ENCODE assay signal across 19 cellular contexts in the genomic region with DNA sequence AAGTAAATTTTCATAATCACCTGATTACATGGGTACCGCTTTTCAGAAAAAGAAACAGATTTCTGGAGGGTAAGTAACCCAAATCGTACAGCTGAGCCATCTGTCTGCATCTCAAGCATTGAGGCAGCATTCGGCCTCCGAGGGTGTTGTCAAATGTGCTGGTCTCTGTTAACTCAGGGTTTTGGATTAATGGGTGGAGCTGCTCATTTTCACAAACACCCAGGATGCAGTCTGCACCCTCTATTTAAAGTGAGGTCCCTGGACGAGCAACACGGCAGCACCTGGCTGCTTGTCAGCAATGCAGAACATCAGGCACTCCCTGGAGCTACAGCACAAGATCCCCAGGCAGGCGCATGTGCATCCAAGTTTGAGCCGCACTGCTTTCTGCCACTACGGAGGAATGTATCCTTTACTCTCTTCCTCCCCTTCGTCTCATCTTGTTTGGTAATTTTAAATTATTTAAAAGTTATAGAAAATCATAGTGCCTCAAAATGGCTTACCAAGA. TPM values are rescaled to one million over a fixed set of nuclear protein-coding genes. Genes with fewer than 3 reads are reported as not detected.
DNase-seq lines count a peak whose midpoint lies in the region; ATAC-seq, FAIRE-seq and TF ChIP-seq lines count a peak whose summit lies in the region.
"Had no signal": no experiment of that assay in that cellular context is flagged by ENCODE, and none has a peak within 500 bp of the region (broad histone marks: within the 10 kb centered on the region; RNA-seq: fewer than 3 reads in every experiment).

No MANE protein-coding gene starts in this region.

- 77 to 91% methylated on average over 3 to 9 of the region's 10 CpGs for WGBS in endodermal cell (ENCODE audit: insufficient coverage in 1 of 2, insufficient read length in 1 of 2), 2 experiments
- WGBS in aorta, 2 donors, result 74 to 80% methylated on average over 10 of the region's 10 CpGs

- H3K4me3 ChIP-seq in endodermal cell (ENCODE audit: low read length) (no peak overlapping the region), left ventricle myocardium inferior (no peak overlapping the region), aorta (ENCODE audit: low read length in 2 of 2) (no peak overlapping the region)

- H3K27ac ChIP-seq in endodermal cell (ENCODE audit: low read depth, low read length) (no peak overlapping the region), left ventricle myocardium inferior (replicated peaks) (peak overlapping the region; percentile 47), aorta (ENCODE audit: low read depth in 1 of 2, low read length in 2 of 2) (peak overlapping the region; percentile 38 to 79)
- H3K27ac ChIP-seq: 22Rv1 had no signal

- H3K4me1 ChIP-seq in endodermal cell (ENCODE audit: control insufficient read depth, insufficient read depth, low read length) (no peaks in the 10 kb centered on the region), left ventricle myocardium inferior (peaks cover 58% of the 10 kb centered on the region), aorta (ENCODE audit: control insufficient read depth in 1 of 2, insufficient read depth in 2 of 2, low read length in 2 of 2) (peaks cover 5 to 7% of the 10 kb centered on the region in 2 donors)
- H3K4me1 ChIP-seq: Caco-2 had no signal

- H3K27me3 ChIP-seq in endodermal cell (ENCODE audit: control insufficient read depth, insufficient read depth, low read length, poor library complexity, severe bottlenecking) (no peaks in the 10 kb centered on the region), left ventricle myocardium inferior (ENCODE audit: low read depth) (no peaks in the 10 kb centered on the region), aorta (ENCODE audit: control insufficient read depth in 1 of 2, insufficient read depth in 2 of 2, low read length in 1 of 2) (no peaks in the 10 kb centered on the region)

- peak; percentile 70 for DNase-seq in Right ventricle myocardium inferior (ENCODE audit: missing footprints)
- no peak for DNase-seq in cardiac septum (ENCODE audit: low spot score)
- DNase-seq in endodermal cell, result peak; percentile 22
- peak; percentile 40 for DNase-seq in left ventricle myocardium inferior
- DNase-seq in aorta, result no peak
- no peak for DNase-seq in Kasumi-1 (lab: John Stamatoyannopoulos, UW)
- DNase-seq in activated T-cell treated with anti-CD3 and anti-CD28 coated beads, Interleukin-2, amount 50 U/mL, for 72 hours, result no peak
- no peak for DNase-seq in frontal cortex (ENCODE audit: low spot score in 2 of 2)
- DNase-seq: Caco-2; CD8-positive, alpha-beta T cell; DND-41; GF-D8 had no signal

- H3K9me3 Mint-ChIP-seq in endodermal cell, result peaks cover 9% of the 10 kb centered on the region
- peaks cover 4 to 7% of the 10 kb centered on the region in 2 donors for H3K9me3 Mint-ChIP-seq in activated T-cell treated with anti-CD3 and anti-CD28 coated beads, Interleukin-2, amount 50 U/mL, for 72 hours

- no peak for FAIRE-seq in frontal cortex (lab: Jason Lieb, UNC)
- FAIRE-seq: GM19239, H54, HTR-8/SVneo had no signal

- no peak overlapping the region for H3K4me3 Mint-ChIP-seq in endodermal cell
- no peak overlapping the region for H3K4me3 Mint-ChIP-seq in activated T-cell treated with anti-CD3 and anti-CD28 coated beads, Interleukin-2, amount 50 U/mL, for 72 hours
- H3K4me3 Mint-ChIP-seq: CD14-positive monocyte; CD8-positive, alpha-beta T cell had no signal

- H3K36me3 ChIP-seq in endodermal cell (ENCODE audit: control insufficient read depth, insufficient read depth, low read length) (no peaks in the 10 kb centered on the region), left ventricle myocardium inferior (peaks cover 55% of the 10 kb centered on the region), aorta (ENCODE audit: control insufficient read depth in 1 of 2, insufficient read depth in 2 of 2, low read length in 1 of 2) (peaks cover 6 to 8% of the 10 kb centered on the region in 2 donors)

- intact Hi-C loops in Right ventricle myocardium inferior (cut with DNase I), result no loop called here
- intact Hi-C loops in cardiac septum (cut with DNase I), result no loop called here
- intact Hi-C loops in left ventricle myocardium inferior (cut with micrococcal nuclease), result no loop called here
- intact Hi-C loops in aorta (cut with DNase I), result no loop called here

- H3K27ac Mint-ChIP-seq in endodermal cell, result no peak overlapping the region
- H3K27ac Mint-ChIP-seq in activated T-cell treated with anti-CD3 and anti-CD28 coated beads, Interleukin-2, amount 50 U/mL, for 72 hours, result no peak overlapping the region
- H3K27ac Mint-ChIP-seq: CD8-positive, alpha-beta T cell had no signal

- peaks cover 12% of the 10 kb centered on the region for H3K36me3 Mint-ChIP-seq in endodermal cell (ENCODE audit: low read depth)
- H3K36me3 Mint-ChIP-seq in activated T-cell treated with anti-CD3 and anti-CD28 coated beads, Interleukin-2, amount 50 U/mL, for 72 hours (ENCODE audit: insufficient read depth in 2 of 2), result peaks cover 9 to 11% of the 10 kb centered on the region in 2 donors

- no peaks in the 10 kb centered on the region for H3K27me3 Mint-ChIP-seq in endodermal cell (ENCODE audit: insufficient read depth)
- no peaks in the 10 kb centered on the region for H3K27me3 Mint-ChIP-seq in activated T-cell treated with anti-CD3 and anti-CD28 coated beads, Interleukin-2, amount 50 U/mL, for 72 hours (ENCODE audit: low read depth)

- H3K9ac ChIP-seq in endodermal cell (ENCODE audit: extremely low read depth, low read length, poor library complexity, severe bottlenecking), result no peak overlapping the region

- ATAC-seq in Right ventricle myocardium inferior, result peak; percentile 56
- no peak for ATAC-seq in aorta (ENCODE audit: low FRiP score)
- no peak for ATAC-seq in activated T-cell treated with anti-CD3 and anti-CD28 coated beads, Interleukin-2, amount 50 U/mL, for 72 hours (replicated peaks in 1 of 2)
- ATAC-seq: CD8-positive, alpha-beta T cell; HCT116 had no signal

- no peaks in the 10 kb centered on the region for H3K4me1 Mint-ChIP-seq in endodermal cell
- no peaks in the 10 kb centered on the region for H3K4me1 Mint-ChIP-seq in activated T-cell treated with anti-CD3 and anti-CD28 coated beads, Interleukin-2, amount 50 U/mL, for 72 hours (ENCODE audit: low read depth)

- TF ChIP-seq CTCF in endodermal cell (conservative IDR thresholded peaks at IDR 0.05) (no peak), left ventricle myocardium inferior (IDR thresholded peaks at IDR 0.05; ENCODE audit: borderline replicate concordance) (no peak)

- H3K9me3 ChIP-seq in endodermal cell (ENCODE audit: control insufficient read depth, low read length) (peaks cover 12% of the 10 kb centered on the region), left ventricle myocardium inferior (replicated peaks) (peaks cover 9% of the 10 kb centered on the region), aorta (ENCODE audit: control insufficient read depth, low read length) (no peaks in the 10 kb centered on the region)

RNA-seq across cellular contexts. Expression of a gene that starts 24.7 kb away (rescaled TPM):
- total RNA-seq in Right ventricle myocardium inferior (2.4 TPM), cardiac septum (7.0 TPM), endodermal cell (1 to 10 TPM; 1.2 to 1.5 TPM), left ventricle myocardium inferior (3.5 TPM), aorta (10 to 100 TPM in 1 of 2 donors, 1 to 10 TPM in 1; 9.5 to 11.2 TPM), frontal cortex (48.1 TPM)
- polyA plus RNA-seq in endodermal cell (2013, experiment 1 of 2), result 9.2 TPM
- 8.8 TPM for polyA plus RNA-seq in endodermal cell (2013, experiment 2 of 2)
- 10 to 100 TPM in 1 of 2 donors, 1 to 10 TPM in 1; 9.4 to 13.0 TPM for polyA plus RNA-seq in aorta
- total RNA-seq in activated T-cell treated with anti-CD3 and anti-CD28 coated beads, Interleukin-2, amount 50 U/mL, for 72 hours, result 1 to 10 TPM; 5.0 to 5.9 TPM
- total RNA-seq: A673, Caco-2 had no signal

Comparison
In these comparisons a context has a peak if more than half of its experiments do, and no peak if none do; other contexts are left out.
1. DNase-seq: peak in Right ventricle myocardium inferior (single experiment), endodermal cell (single experiment) and left ventricle myocardium inferior (single experiment); none in cardiac septum (single experiment), aorta (0 of 2), Kasumi-1 (0 of 2), activated T-cell treated with anti-CD3 and anti-CD28 coated beads, Interleukin-2, amount 50 U/mL, for 72 hours (0 of 2) and frontal cortex (0 of 2).